ENCODE assay signal across 7 cellular contexts in the genomic region with DNA sequence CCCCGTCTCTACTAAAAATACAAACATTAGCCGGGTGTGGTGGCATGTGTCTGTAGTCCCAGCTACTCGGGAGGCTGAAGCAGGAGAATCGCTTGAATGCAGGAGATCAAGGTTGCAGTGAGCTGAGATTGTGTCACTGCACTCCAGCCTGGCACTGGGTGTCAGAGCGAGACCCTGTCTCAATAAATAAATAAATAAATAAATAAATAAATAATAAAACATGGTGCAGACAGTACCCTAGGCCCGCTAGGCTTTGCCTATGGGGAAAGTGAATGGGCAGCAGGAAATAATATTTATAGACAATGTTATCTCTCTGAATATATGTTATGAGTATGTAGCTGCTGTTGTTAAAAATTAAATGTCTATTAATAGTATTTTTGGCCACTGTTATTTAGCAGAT.
"Had no signal": no experiment of that assay in that cellular context is flagged by ENCODE, and none has a peak within 500 bp of the region (broad histone marks: within the 10 kb centered on the region; RNA-seq: fewer than 3 reads in every experiment).

No MANE protein-coding gene starts in this region.

- DNase-seq: GDM1, GF-D8 had no signal

- H3K4me3 ChIP-seq: GM12878 had no signal

- FAIRE-seq: G401.6, GM12878, GM12892, GM18507, GM19239 had no signal

- ATAC-seq: GM12878 had no signal
